Comparison of ENCODE assay signal across 11 cellular contexts in genomic region chr5:66882592-66883227, GRCh38.
DNase-seq lines count a peak whose midpoint lies in the region; ATAC-seq and TF ChIP-seq lines count a peak whose summit lies in the region.
"Had no signal": no experiment of that assay in that cellular context is flagged by ENCODE, and none has a peak within 500 bp of the region (broad histone marks: within the 10 kb centered on the region; RNA-seq: fewer than 3 reads in every experiment).

No MANE protein-coding gene starts in this region.

- DNase-seq in dermis blood vessel endothelial cell (peak; percentile 69), smooth muscle cell (lab: John Stamatoyannopoulos, UW; ENCODE audit: unreplicated experiment) (no peak), posterior cingulate gyrus (no peak), LoVo (ENCODE audit: low spot score) (no peak)
- no peak for DNase-seq in effector CD8-positive, alpha-beta T cell (lab: John Stamatoyannopoulos, UW)
- DNase-seq: DMS79, Kasumi-1, NCI-H510A, T-cell had no signal

- H3K4me2 ChIP-seq in smooth muscle cell, result no peak overlapping the region

- no peaks in the 10 kb centered on the region for H3K4me1 ChIP-seq in smooth muscle cell (ENCODE audit: low read depth)

- peak; percentile 93 for ATAC-seq in GM19351 (IDR thresholded peaks at IDR 0.05; ENCODE audit: unreplicated experiment)
- ATAC-seq in HG03565 (IDR thresholded peaks at IDR 0.05; ENCODE audit: unreplicated experiment), result peak; percentile 78
- ATAC-seq: T-cell had no signal

- no peak overlapping the region for H2AFZ ChIP-seq in smooth muscle cell (ENCODE audit: low read depth)

- H3K27me3 ChIP-seq in smooth muscle cell (ENCODE audit: low read depth), result no peaks in the 10 kb centered on the region

- H3K9me3 ChIP-seq in smooth muscle cell (replicated peaks; ENCODE audit: low read depth), result no peaks in the 10 kb centered on the region

- no peaks in the 10 kb centered on the region for H3F3A ChIP-seq in smooth muscle cell (ENCODE audit: low read depth)

- TF ChIP-seq CTCF in smooth muscle cell (IDR thresholded peaks at IDR 0.05; ENCODE audit: borderline replicate concordance, insufficient read depth, poor library complexity, severe bottlenecking), result no peak

- peak overlapping the region; percentile 83 for H3K27ac ChIP-seq in smooth muscle cell (ENCODE audit: low read depth)

- peak overlapping the region; percentile 58 for H3K9ac ChIP-seq in smooth muscle cell (ENCODE audit: low read depth)

- WGBS in smooth muscle cell (ENCODE audit: low lambda C conversion rate), result 57% methylated on average over 3 of the region's 3 CpGs

- H3K36me3 ChIP-seq in smooth muscle cell (ENCODE audit: low read depth), result no peaks in the 10 kb centered on the region

- H3K79me2 ChIP-seq in smooth muscle cell (ENCODE audit: low read depth), result no peaks in the 10 kb centered on the region

- no peak overlapping the region for H3K4me3 ChIP-seq in smooth muscle cell

- intact Hi-C loops in posterior cingulate gyrus (cut with DNase I), result no loop called here

- H4K20me1 ChIP-seq in smooth muscle cell (ENCODE audit: low read depth), result no peaks in the 10 kb centered on the region
